8 cellular contexts compared by ENCODE assay signal in the genomic region with DNA sequence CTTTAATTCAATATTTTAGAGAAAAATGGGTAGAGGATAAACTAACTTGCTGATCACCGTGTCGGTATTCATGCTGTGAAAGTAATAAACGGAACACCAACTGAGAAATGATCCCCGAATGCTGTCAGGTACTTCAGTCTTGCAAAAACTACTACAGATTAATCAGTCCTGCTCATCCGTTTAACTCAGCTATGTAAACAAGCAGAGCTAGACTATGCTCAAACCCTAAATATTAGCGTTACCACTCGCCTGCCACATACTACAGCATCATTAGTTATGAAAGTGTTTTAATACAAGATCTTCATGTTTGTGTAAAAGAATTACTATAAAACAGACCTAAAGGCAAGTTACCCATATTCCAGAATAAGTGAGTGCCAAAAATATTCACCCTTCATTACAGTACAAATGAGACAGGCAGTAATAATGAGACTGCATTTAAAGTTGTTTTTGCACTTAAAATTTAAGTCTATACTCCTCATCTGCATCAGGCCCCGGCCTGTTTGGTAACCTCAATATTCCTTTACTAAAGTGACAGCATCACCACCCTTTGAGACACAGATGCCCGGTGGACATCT. TPM values are rescaled to one million over a fixed set of nuclear protein-coding genes. Genes with fewer than 3 reads are reported as not detected.
DNase-seq lines count a peak whose midpoint lies in the region; ATAC-seq lines count a peak whose summit lies in the region.

No MANE protein-coding gene starts in this region.

- WGBS in thymus, result 66% methylated on average over 9 of the region's 9 CpGs

- peak overlapping the region; percentile 90 for H3K4me3 ChIP-seq in thymus (ENCODE audit: low read length)

- H3K9me3 Mint-ChIP-seq in activated CD4-positive, alpha-beta T cell treated with anti-CD3 and anti-CD28 coated beads, Interleukin-2, amount 10 ng/mL, durations not matched to agents 7 days and 5 days, result no peaks in the 10 kb centered on the region
- no peaks in the 10 kb centered on the region for H3K9me3 Mint-ChIP-seq in activated naive CD8-positive, alpha-beta T cell (ENCODE audit: low read depth)

- intact Hi-C loops in posterior vena cava (cut with DNase I), result loop anchor here in 1 of 2 donors (5.0 kb wide), 1 partner anchor 161 kb away; no protein-coding TSS in a partner anchor

- H3K27ac ChIP-seq in thymus (ENCODE audit: low read depth), result peak overlapping the region; percentile 48

- H3K4me3 Mint-ChIP-seq in activated CD4-positive, alpha-beta T cell treated with anti-CD3 and anti-CD28 coated beads, Interleukin-2, amount 10 ng/mL, durations not matched to agents 7 days and 5 days, result peak overlapping the region; percentile 80
- H3K4me3 Mint-ChIP-seq in activated naive CD8-positive, alpha-beta T cell, result peak overlapping the region; percentile 80

- no peak overlapping the region for H3K27ac Mint-ChIP-seq in activated CD4-positive, alpha-beta T cell treated with anti-CD3 and anti-CD28 coated beads, Interleukin-2, amount 10 ng/mL, durations not matched to agents 7 days and 5 days
- H3K27ac Mint-ChIP-seq in activated naive CD8-positive, alpha-beta T cell, result no peak overlapping the region

- H3K4me1 ChIP-seq in thymus (ENCODE audit: control insufficient read depth, insufficient read depth, low read length), result peaks cover 37% of the 10 kb centered on the region

- H3K36me3 Mint-ChIP-seq in activated CD4-positive, alpha-beta T cell treated with anti-CD3 and anti-CD28 coated beads, Interleukin-2, amount 10 ng/mL, durations not matched to agents 7 days and 5 days (ENCODE audit: low read depth), result no peaks in the 10 kb centered on the region
- no peaks in the 10 kb centered on the region for H3K36me3 Mint-ChIP-seq in activated naive CD8-positive, alpha-beta T cell

- no peaks in the 10 kb centered on the region for H3K27me3 ChIP-seq in thymus (ENCODE audit: control insufficient read depth, insufficient read depth)

- CTCF ChIA-PET in activated CD4-positive, alpha-beta T cell treated with anti-CD3 and anti-CD28 coated beads, Interleukin-2, amount 10 ng/mL, durations not matched to agents 7 days and 5 days (lab: Charles Lee), result interaction anchor here (1.2 to 2.6 kb wide), 9 partner anchors 9 to 163 kb away, joined by 3 to 16 read pairs (median 6); no protein-coding TSS in a partner anchor

- POLR2A ChIA-PET in activated CD4-positive, alpha-beta T cell treated with anti-CD3 and anti-CD28 coated beads, Interleukin-2, amount 10 ng/mL, durations not matched to agents 7 days and 5 days (lab: Charles Lee), result no interaction called here

- DNase-seq in activated CD4-positive, alpha-beta T cell treated with anti-CD3 and anti-CD28 coated beads, Interleukin-2, amount 10 ng/mL, durations not matched to agents 7 days and 5 days, result no peak
- no peak for DNase-seq in activated CD4-positive, alpha-beta T cell treated with anti-CD3 and anti-CD28 coated beads for 48 hours
- no peak for DNase-seq in left lobe of liver (ENCODE audit: low spot score)
- no peak for DNase-seq in NCI-H1930 (lab: John Stamatoyannopoulos, UW)
- no peak for DNase-seq in posterior vena cava (ENCODE audit: low spot score)
- no peak for DNase-seq in NCI-H1092 (lab: John Stamatoyannopoulos, UW)

- peaks cover 38% of the 10 kb centered on the region for H3K4me1 Mint-ChIP-seq in activated CD4-positive, alpha-beta T cell treated with anti-CD3 and anti-CD28 coated beads, Interleukin-2, amount 10 ng/mL, durations not matched to agents 7 days and 5 days
- peaks cover 43% of the 10 kb centered on the region for H3K4me1 Mint-ChIP-seq in activated naive CD8-positive, alpha-beta T cell (ENCODE audit: low read depth)

- no peaks in the 10 kb centered on the region for H3K9me3 ChIP-seq in thymus (ENCODE audit: control insufficient read depth)

- peak; percentile 36 for ATAC-seq in left lobe of liver

- peaks cover 26% of the 10 kb centered on the region for H3K27me3 Mint-ChIP-seq in activated CD4-positive, alpha-beta T cell treated with anti-CD3 and anti-CD28 coated beads, Interleukin-2, amount 10 ng/mL, durations not matched to agents 7 days and 5 days
- no peaks in the 10 kb centered on the region for H3K27me3 Mint-ChIP-seq in activated naive CD8-positive, alpha-beta T cell

- no peaks in the 10 kb centered on the region for H3K36me3 ChIP-seq in thymus (ENCODE audit: control insufficient read depth, insufficient read depth)

RNA-seq across cellular contexts. Expression of gene DNMBP, which starts 1.0 kb away (rescaled TPM):
- total RNA-seq in activated CD4-positive, alpha-beta T cell treated with anti-CD3 and anti-CD28 coated beads, Interleukin-2, amount 10 ng/mL, durations not matched to agents 7 days and 5 days, result 1 to 10 TPM; 2.9 to 3.2 TPM
- total RNA-seq in left lobe of liver (11.6 TPM), posterior vena cava (10 to 100 TPM; 13.1 to 15.5 TPM)
- 10.0 TPM for polyA plus RNA-seq in thymus
